ENCODE assay signal across 7 cellular contexts in the genomic region with DNA sequence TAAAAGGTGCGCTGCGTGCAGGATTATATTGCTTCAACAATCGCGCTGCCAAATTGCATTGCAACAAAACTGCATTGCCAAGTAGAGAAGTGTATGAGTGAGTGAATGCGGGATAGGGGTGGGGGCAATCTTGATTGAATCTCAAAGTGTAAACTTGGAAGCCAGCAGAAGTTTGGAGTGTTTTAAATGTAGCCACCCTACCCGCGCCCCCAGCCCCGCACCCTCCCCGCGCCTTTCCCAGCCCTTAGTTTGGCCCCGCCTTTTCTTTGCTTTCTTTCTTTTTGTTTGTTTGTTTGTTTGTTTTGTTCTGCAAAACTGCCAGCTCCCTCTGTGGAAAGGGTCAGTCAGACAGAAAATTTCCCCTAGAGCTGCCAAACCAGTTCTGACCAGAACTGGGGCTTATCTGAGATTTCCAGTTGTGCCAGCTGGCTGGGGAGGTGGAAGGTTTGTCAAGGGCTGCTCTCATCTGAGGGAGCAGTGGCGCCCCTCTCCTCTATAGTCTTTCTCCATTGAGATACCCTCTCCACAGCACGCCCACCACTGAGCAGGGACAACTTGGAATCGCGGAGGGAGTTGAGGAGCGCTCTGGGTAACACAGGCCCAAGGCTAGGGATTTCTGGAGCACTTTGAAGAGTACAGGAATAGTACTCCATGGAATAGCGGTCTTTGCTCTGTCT. TPM values are rescaled to one million over a fixed set of nuclear protein-coding genes. Genes with fewer than 3 reads are reported as not detected.
DNase-seq lines count a peak whose midpoint lies in the region; ATAC-seq and TF ChIP-seq lines count a peak whose summit lies in the region.

No MANE protein-coding gene starts in this region.

- H2BK12ac ChIP-seq in H9 (ENCODE audit: insufficient read length, low read depth, low read length) = no peak overlapping the region

- no peaks in the 10 kb centered on the region for H3K79me1 ChIP-seq in H9 (ENCODE audit: insufficient read depth, low read depth, low read length, poor library complexity, severe bottlenecking)

- H3K79me2 ChIP-seq in H9 (ENCODE audit: insufficient read depth, low read length) = no peaks in the 10 kb centered on the region; the same call in 1 of the 2 replicates
- H3K79me2 ChIP-seq in hepatocyte = peaks cover 12% of the 10 kb centered on the region

- ATAC-seq in SK-N-SH treated with all-trans-retinoic acid at 6 μM for 48 hours = peak; percentile 27
- ATAC-seq in HG03520 (IDR thresholded peaks at IDR 0.05; ENCODE audit: unreplicated experiment) = no peak

- DNase-seq in H9 = peak; percentile 34
- DNase-seq in hepatocyte (ENCODE audit: low spot score) = peak; percentile 22
- DNase-seq in skeletal muscle cell (ENCODE audit: low read depth) = no peak
- DNase-seq in NCI-H2081 treated with DMSO at 0.1 percent for 48 hours (lab: John Stamatoyannopoulos, UW) = no peak
- DNase-seq in NCI-H1436 treated with DMSO at 0.1 percent for 48 hours (lab: John Stamatoyannopoulos, UW) = no peak

- H3K4me3 ChIP-seq in hepatocyte = peak overlapping the region; percentile 91
- H3K4me3 ChIP-seq in skeletal muscle cell (ENCODE audit: low read depth, low read length) = peak overlapping the region; percentile 75

- no peak overlapping the region for H2BK120ac ChIP-seq in H9 (ENCODE audit: low read depth, low read length, poor library complexity, severe bottlenecking)

- H3K18ac ChIP-seq in H9 (ENCODE audit: insufficient read length, low read depth, low read length) = no peak overlapping the region

- H2BK5ac ChIP-seq in H9 (ENCODE audit: insufficient read length, low read length) = no peak overlapping the region

- H3K4ac ChIP-seq in H9 (ENCODE audit: low read depth, low read length) = no peak overlapping the region

- H4K20me1 ChIP-seq in H9 (ENCODE audit: control insufficient read depth, insufficient read depth, insufficient read length) = no peaks in the 10 kb centered on the region
- no peaks in the 10 kb centered on the region for H4K20me1 ChIP-seq in hepatocyte (ENCODE audit: insufficient read depth, poor library complexity, severe bottlenecking)

- peaks cover 8 to 18% of the 10 kb centered on the region in 2 experiments for H3K4me1 Mint-ChIP-seq in H9

- no peaks in the 10 kb centered on the region for H3K9me2 ChIP-seq in hepatocyte (replicated peaks; ENCODE audit: insufficient read depth)

- H2BK15ac ChIP-seq in H9 (ENCODE audit: low read depth, low read length) = no peak overlapping the region

- H2AFZ ChIP-seq in H9 (ENCODE audit: low read length) (peak overlapping the region; percentile 91), hepatocyte (peak overlapping the region; percentile 86)

- H3K4me2 ChIP-seq in H9 (ENCODE audit: insufficient read depth, insufficient read length, low read length) = peak overlapping the region; percentile 39
- H3K4me2 ChIP-seq in hepatocyte = peak overlapping the region; percentile 89

- no CpG with 5 or more reads among the region's 17 CpGs for WGBS in H9 (ENCODE audit: extremely low coverage, insufficient read length, low lambda C conversion rate)
- 8% methylated on average over 17 of the region's 17 CpGs for WGBS in hepatocyte (ENCODE audit: low lambda C conversion rate, missing lambda C conversion rate)

- peak overlapping the region; percentile 59 for H3K9ac ChIP-seq in H9 (ENCODE audit: extremely low read depth, insufficient read length, low read length)

- H3K36me3 ChIP-seq in hepatocyte (replicated peaks; ENCODE audit: insufficient read depth, low read depth) = no peaks in the 10 kb centered on the region

- H3K56ac ChIP-seq in H9 (ENCODE audit: insufficient read length, low read depth, low read length) = no peak overlapping the region

- H3K23ac ChIP-seq in H9 (ENCODE audit: insufficient read length, low read depth, low read length) = no peak overlapping the region

- TF ChIP-seq CTCF in H9 (conservative IDR thresholded peaks at IDR 0.05) = no peak
- TF ChIP-seq CTCF in hepatocyte (IDR thresholded peaks at IDR 0.05; ENCODE audit: poor library complexity) = no peak

- H3K4me3 Mint-ChIP-seq in H9 = peak overlapping the region; percentile 77 to 88

- peaks cover 10% of the 10 kb centered on the region for H3K23me2 ChIP-seq in H9 (ENCODE audit: insufficient read length, low read depth, low read length, poor library complexity, severe bottlenecking)

- H3K27ac ChIP-seq in H9 (ENCODE audit: insufficient read length, low read depth, low read length) = no peak overlapping the region
- H3K27ac ChIP-seq in hepatocyte = peak overlapping the region; percentile 22

- H3K4me1 ChIP-seq in H9 (ENCODE audit: insufficient read depth, low read length) (no peaks in the 10 kb centered on the region), hepatocyte (ENCODE audit: insufficient read depth) (peaks cover 15% of the 10 kb centered on the region)

- no peak overlapping the region for H2BK20ac ChIP-seq in H9 (ENCODE audit: low read depth, low read length, poor library complexity, severe bottlenecking)

- H3K27me3 Mint-ChIP-seq in H9 (ENCODE audit: low read depth) = peaks cover 16% of the 10 kb centered on the region

- no peaks in the 10 kb centered on the region for H3K9me3 Mint-ChIP-seq in H9

- H3K27ac Mint-ChIP-seq in H9 = peak overlapping the region in 2 of 3 experiments; percentile 8 to 33; a peak in 3 of 7 replicates

- no peak overlapping the region for H3K14ac ChIP-seq in H9 (ENCODE audit: insufficient read depth, low read length)

- no peak overlapping the region for H3T11ph ChIP-seq in H9 (ENCODE audit: low read length)

- H2AK5ac ChIP-seq in H9 (ENCODE audit: insufficient read length, low read length) = no peak overlapping the region

- peaks cover 0 to 17% (median 9%) of the 10 kb centered on the region in 3 experiments; a peak in 4 of 7 replicates for H3K36me3 Mint-ChIP-seq in H9 (ENCODE audit: insufficient read depth in 1 of 3, low read depth in 3 of 3)

- H4K91ac ChIP-seq in H9 (ENCODE audit: insufficient read length, low read depth, low read length) = no peak overlapping the region

- H3K27me3 ChIP-seq in H9 (ENCODE audit: insufficient read depth, low read length) = no peaks in the 10 kb centered on the region
- no peaks in the 10 kb centered on the region for H3K27me3 ChIP-seq in hepatocyte

- H3K9me3 ChIP-seq in H9 (ENCODE audit: control insufficient read depth, low read depth, low read length) (no peaks in the 10 kb centered on the region), hepatocyte (ENCODE audit: low read depth) (no peaks in the 10 kb centered on the region)

- H4K5ac ChIP-seq in H9 (ENCODE audit: insufficient read length, low read depth, low read length) = no peak overlapping the region

- no peak overlapping the region for H4K8ac ChIP-seq in H9 (replicated peaks; ENCODE audit: insufficient read length, low read depth, low read length)

TF ChIP-seq in SK-N-SH treated with all-trans-retinoic acid at 6 μM for 48 hours, 23 proteins besides CTCF, POLR2A, EP300 and RAD21 (continues in another document):
- TF ChIP-seq BACH2 (CRISPR knock-in tag; IDR thresholded peaks at IDR 0.05; ENCODE audit: borderline replicate concordance) = no peak
- no peak for TF ChIP-seq CSDC2 (CRISPR knock-in tag; IDR thresholded peaks at IDR 0.05)
- no peak for TF ChIP-seq TOX (CRISPR knock-in tag; IDR thresholded peaks at IDR 0.05; ENCODE audit: borderline replicate concordance)
- no peak for TF ChIP-seq ISL1 (CRISPR knock-in tag; IDR thresholded peaks at IDR 0.05)
- TF ChIP-seq TCF4 (CRISPR knock-in tag; IDR thresholded peaks at IDR 0.05; ENCODE audit: borderline replicate concordance) = no peak
- no peak for TF ChIP-seq PATZ1 (CRISPR knock-in tag; IDR thresholded peaks at IDR 0.05; ENCODE audit: borderline replicate concordance)
- no peak for TF ChIP-seq SNAI2 (CRISPR knock-in tag; IDR thresholded peaks at IDR 0.05)
- TF ChIP-seq ARNTL (CRISPR knock-in tag; IDR thresholded peaks at IDR 0.05; ENCODE audit: borderline replicate concordance, low read depth) = no peak
- TF ChIP-seq TSHZ2 (CRISPR knock-in tag; IDR thresholded peaks at IDR 0.05) = no peak
- no peak for TF ChIP-seq ZNF8 (CRISPR knock-in tag; IDR thresholded peaks at IDR 0.05)

RNA-seq across cellular contexts. Expression of gene BEND5, which starts 0.7 kb away (rescaled TPM):
- total RNA-seq in H9 (2021) = 4.8 and 5.6 TPM in 2 replicates
- total RNA-seq in hepatocyte = 7.5 and 9.6 TPM in 2 replicates
- 6.2 and 7.9 TPM in 2 replicates for polyA plus RNA-seq in hepatocyte

Comparison
In these comparisons a context has a peak if more than half of its experiments do, and no peak if none do; other contexts are left out.
1. DNase-seq: peak in H9 (single experiment) and hepatocyte (single experiment); none in skeletal muscle cell (single experiment), NCI-H2081 treated with DMSO at 0.1 percent for 48 hours (single experiment) and NCI-H1436 treated with DMSO at 0.1 percent for 48 hours (single experiment).